ENCODE assay signal across 14 cellular contexts in genomic region chr1:2238361-2239055, GRCh38. TPM values are rescaled to one million over a fixed set of nuclear protein-coding genes. Genes with fewer than 3 reads are reported as not detected.
DNase-seq lines count a peak whose midpoint lies in the region; ATAC-seq and TF ChIP-seq lines count a peak whose summit lies in the region.
"Had no signal": no experiment of that assay in that cellular context is flagged by ENCODE, and none has a peak within 500 bp of the region (broad histone marks: within the 10 kb centered on the region; RNA-seq: fewer than 3 reads in every experiment).

No MANE protein-coding gene starts in this region.

- no peak for ATAC-seq in activated CD4-positive, alpha-beta T cell treated with anti-CD3 and anti-CD28 coated beads for 36 hours
- ATAC-seq in right lobe of liver = peak; percentile 29 to 63 (median 57)
- no peak for ATAC-seq in GM21381 (IDR thresholded peaks at IDR 0.05; ENCODE audit: unreplicated experiment)

- H3K27ac ChIP-seq in right lobe of liver (peak overlapping the region in 2 of 3 donors; percentile 35 to 37), subcutaneous abdominal adipose tissue (ENCODE audit: low read depth, low read length) (peak overlapping the region; percentile 83)
- H3K27ac ChIP-seq: psoas muscle had no signal

- peaks cover 3 to 78% (median 52%) of the 10 kb centered on the region in 4 donors for H3K4me1 ChIP-seq in right lobe of liver
- H3K4me1 ChIP-seq in subcutaneous abdominal adipose tissue (ENCODE audit: control insufficient read depth in 5 of 5, insufficient read depth in 5 of 5, low read length in 5 of 5) = peaks cover 34 to 99% (median 97%) of the 10 kb centered on the region in 5 donors

- H3K9me3 ChIP-seq in right lobe of liver (no peaks in the 10 kb centered on the region), subcutaneous abdominal adipose tissue (ENCODE audit: control insufficient read depth in 5 of 5, low read length in 5 of 5) (no peaks in the 10 kb centered on the region)
- H3K9me3 ChIP-seq: A549, psoas muscle had no signal

- DNase-seq in activated CD4-positive, alpha-beta T cell treated with anti-CD3 and anti-CD28 coated beads for 36 hours = no peak
- no peak for DNase-seq in activated CD4-positive, alpha-beta T cell treated with anti-CD3 and anti-CD28 coated beads, Interleukin-2, amount 50 U/mL, for 1 hour
- DNase-seq in cerebellar cortex (ENCODE audit: low spot score) (peak; percentile 75), right lobe of liver (peak; percentile 76 to 89 (median 86)), NCI-H2227 treated with DMSO at 0.1 percent for 48 hours (lab: John Stamatoyannopoulos, UW) (no peak)
- DNase-seq in stimulated activated CD4-positive, alpha-beta T cell treated with anti-CD3 and anti-CD28 coated beads, Interleukin-2, amount 100 ng/mL, for 48 hours = no peak
- DNase-seq: GOT3, mammary epithelial cell, NCI-H446 treated with DMSO at 0.1 percent for 48 hours, T1000 had no signal

- no peak for TF ChIP-seq POLR2A in right lobe of liver (IDR thresholded peaks at IDR 0.05)

- TF ChIP-seq CTCF in right lobe of liver (IDR thresholded peaks at IDR 0.05) = no peak

- H3K9ac ChIP-seq in subcutaneous abdominal adipose tissue (ENCODE audit: low read length in 5 of 5) = peak overlapping the region in 3 of 5 donors; percentile 38 to 60 (median 45)

- H3K27ac Mint-ChIP-seq in activated CD4-positive, alpha-beta T cell treated with anti-CD3 and anti-CD28 coated beads for 36 hours = peak overlapping the region; percentile 87

- 16% methylated on average over 4 of the region's 27 CpGs for WGBS in right lobe of liver (ENCODE audit: insufficient coverage, low coverage, low lambda C conversion rate, missing lambda C conversion rate)

- CTCF ChIA-PET in activated CD4-positive, alpha-beta T cell treated with anti-CD3 and anti-CD28 coated beads for 36 hours (lab: Charles Lee) = interaction anchor here (1.0 to 1.3 kb wide), 2 partner anchors 22 to 143 kb away, joined by 3 read pairs; no protein-coding TSS in a partner anchor

- H3K4me1 Mint-ChIP-seq in activated CD4-positive, alpha-beta T cell treated with anti-CD3 and anti-CD28 coated beads for 36 hours = peaks cover 89% of the 10 kb centered on the region

- H3K9me3 Mint-ChIP-seq in activated CD4-positive, alpha-beta T cell treated with anti-CD3 and anti-CD28 coated beads for 36 hours (ENCODE audit: low read depth) = no peaks in the 10 kb centered on the region

- intact Hi-C loops in activated CD4-positive, alpha-beta T cell treated with anti-CD3 and anti-CD28 coated beads for 36 hours (cut with DNase I, micrococcal nuclease) = no loop called here
- intact Hi-C loops in right lobe of liver (cut with DNase I) = loop anchor here in 1 of 2 donors (10.0 kb wide), 1 partner anchor 66 kb away; no protein-coding TSS in a partner anchor

- no peaks in the 10 kb centered on the region for H3K27me3 Mint-ChIP-seq in activated CD4-positive, alpha-beta T cell treated with anti-CD3 and anti-CD28 coated beads for 36 hours

- H3K4me3 Mint-ChIP-seq in activated CD4-positive, alpha-beta T cell treated with anti-CD3 and anti-CD28 coated beads for 36 hours = no peak overlapping the region

- H3K36me3 Mint-ChIP-seq in activated CD4-positive, alpha-beta T cell treated with anti-CD3 and anti-CD28 coated beads for 36 hours (ENCODE audit: low read depth) = peaks cover 27% of the 10 kb centered on the region

- H3K27me3 ChIP-seq in right lobe of liver = no peaks in the 10 kb centered on the region
- H3K27me3 ChIP-seq in subcutaneous abdominal adipose tissue (ENCODE audit: control insufficient read depth in 5 of 5, insufficient read depth in 4 of 5, low read length in 5 of 5) = no peaks in the 10 kb centered on the region

- H3K36me3 ChIP-seq in right lobe of liver (peaks cover 0 to 6% (median 0%) of the 10 kb centered on the region in 4 donors), subcutaneous abdominal adipose tissue (ENCODE audit: control insufficient read depth in 5 of 5, insufficient read depth in 5 of 5, low read length in 5 of 5) (peaks cover 0 to 18% (median 12%) of the 10 kb centered on the region in 5 donors)

- POLR2A ChIA-PET in activated CD4-positive, alpha-beta T cell treated with anti-CD3 and anti-CD28 coated beads for 36 hours (lab: Charles Lee) = no interaction called here

- H3K4me3 ChIP-seq in right lobe of liver (peak overlapping the region in 1 of 3 donors; percentile 0), subcutaneous abdominal adipose tissue (ENCODE audit: low read depth in 1 of 5, low read length in 5 of 5) (peak overlapping the region in 2 of 5 donors; percentile 18 to 40)
- H3K4me3 ChIP-seq: A549, psoas muscle had no signal

RNA-seq across cellular contexts. Expression of gene SKI, which starts 10.4 kb away (rescaled TPM):
- 10 to 100 TPM; 28.7 to 34.0 TPM for total RNA-seq in activated CD4-positive, alpha-beta T cell treated with anti-CD3 and anti-CD28 coated beads for 36 hours
- total RNA-seq in right lobe of liver = 10 to 100 TPM; 23.7 to 84.8 (median 31.4) TPM

RNA-seq across cellular contexts. Expression of gene FAAP20, which starts 43.9 kb away (rescaled TPM):
- total RNA-seq in activated CD4-positive, alpha-beta T cell treated with anti-CD3 and anti-CD28 coated beads for 36 hours = 10 to 100 TPM; 69.7 to 84.4 TPM
- 10 to 100 TPM; 18.9 to 26.0 (median 24.4) TPM for total RNA-seq in right lobe of liver

Comparison
In these comparisons a context has a peak if more than half of its experiments do, and no peak if none do; other contexts are left out.
1. ATAC-seq: peak in right lobe of liver (4 of 4); none in activated CD4-positive, alpha-beta T cell treated with anti-CD3 and anti-CD28 coated beads for 36 hours (single experiment) and GM21381 (single experiment).
2. DNase-seq: peak in cerebellar cortex (single experiment) and right lobe of liver (3 of 3); none in activated CD4-positive, alpha-beta T cell treated with anti-CD3 and anti-CD28 coated beads for 36 hours (single experiment), activated CD4-positive, alpha-beta T cell treated with anti-CD3 and anti-CD28 coated beads, Interleukin-2, amount 50 U/mL, for 1 hour (single experiment), NCI-H2227 treated with DMSO at 0.1 percent for 48 hours (single experiment) and stimulated activated CD4-positive, alpha-beta T cell treated with anti-CD3 and anti-CD28 coated beads, Interleukin-2, amount 100 ng/mL, for 48 hours (0 of 2).